In genomic region chr17:41785091-41785875, GRCh38 we compare ENCODE assay signal across 8 cellular contexts. TPM values are rescaled to one million over a fixed set of nuclear protein-coding genes. Genes with fewer than 3 reads are reported as not detected.
A peak's percentile ranks its signal among the peaks of the same experiment; 100 is the strongest.
DNase-seq lines count a peak whose midpoint lies in the region; ATAC-seq, FAIRE-seq and TF ChIP-seq lines count a peak whose summit lies in the region.

No MANE protein-coding gene starts in this region.

- H3K4me1 ChIP-seq in lung (ENCODE audit: control insufficient read depth in 2 of 2, insufficient read depth in 2 of 2, low read length in 2 of 2) (peaks cover 15 to 29% of the 10 kb centered on the region in 2 donors), urinary bladder (ENCODE audit: insufficient read depth) (no peaks in the 10 kb centered on the region)

- intact Hi-C loops in Right ventricle myocardium inferior (cut with DNase I) (no loop called here), left ventricle myocardium superior (cut with micrococcal nuclease) (no loop called here)

- no peaks in the 10 kb centered on the region for H3K27me3 ChIP-seq in lung (ENCODE audit: control insufficient read depth, insufficient read depth)

- no peak for FAIRE-seq in GM12892 (lab: Jason Lieb, UNC)

- H3K4me1 Mint-ChIP-seq in chondrocyte (ENCODE audit: low read depth) = peaks cover 23% of the 10 kb centered on the region

- no peaks in the 10 kb centered on the region for H3K27me3 Mint-ChIP-seq in chondrocyte (ENCODE audit: low read depth)

- 3 to 5% methylated on average over 14 of the region's 14 CpGs for WGBS in lung, 2 donors
- WGBS in urinary bladder = 33% methylated on average over 14 of the region's 14 CpGs

- H3K27ac ChIP-seq in lung (ENCODE audit: low read depth in 1 of 2, low read length in 1 of 2) (peak overlapping the region; percentile 94 to 95), urinary bladder (ENCODE audit: low read depth) (peak overlapping the region; percentile 83)

- H3K36me3 Mint-ChIP-seq in chondrocyte (ENCODE audit: low read depth) = peaks cover 2% of the 10 kb centered on the region

- no peaks in the 10 kb centered on the region for H3K9me3 Mint-ChIP-seq in chondrocyte (ENCODE audit: low read depth)

- TF ChIP-seq CTCF in chondrocyte (IDR thresholded peaks at IDR 0.05) (no peak), lung (IDR thresholded peaks at IDR 0.05; ENCODE audit: control extremely low read depth, extremely low read depth) (no peak)

- peak overlapping the region; percentile 57 for H3K4me3 Mint-ChIP-seq in chondrocyte (ENCODE audit: unreplicated experiment)

- no peak overlapping the region for H3K27ac Mint-ChIP-seq in chondrocyte (ENCODE audit: unreplicated experiment)

- DNase-seq in Right ventricle myocardium inferior (ENCODE audit: missing footprints) (peak; percentile 74), left ventricle myocardium superior (no peak), chondrocyte (ENCODE audit: low spot score) (no peak), lung (ENCODE audit: low spot score) (no peak), LoVo (ENCODE audit: low spot score) (no peak), GM12892 (ENCODE audit: insufficient read length) (no peak)
- no peak for DNase-seq in effector CD4-positive, alpha-beta T cell

- no peak for TF ChIP-seq POLR2A in GM12892 (IDR thresholded peaks at IDR 0.05; ENCODE audit: low read depth, low read length)

- ATAC-seq in Right ventricle myocardium inferior = no peak
- no peak for ATAC-seq in left ventricle myocardium superior
- ATAC-seq in lung (ENCODE audit: insufficient read depth, low FRiP score) = no peak

- H3K36me3 ChIP-seq in lung (ENCODE audit: control insufficient read depth in 2 of 2, insufficient read depth in 2 of 2, low read length in 2 of 2) (no peaks in the 10 kb centered on the region), urinary bladder (ENCODE audit: insufficient read depth) (no peaks in the 10 kb centered on the region)

- no peaks in the 10 kb centered on the region for H3K9me3 ChIP-seq in lung (ENCODE audit: control insufficient read depth in 2 of 2, insufficient read depth in 1 of 2, low read length in 1 of 2)

- H3K4me3 ChIP-seq in lung (peak overlapping the region; percentile 71), urinary bladder (ENCODE audit: low read depth, low read length) (peak overlapping the region; percentile 66)

RNA-seq across cellular contexts. Expression of gene JUP, which starts 1.2 kb away (rescaled TPM):
- total RNA-seq in Right ventricle myocardium inferior = 192 TPM
- 217 TPM for total RNA-seq in left ventricle myocardium superior
- total RNA-seq in chondrocyte = 8.1 to 22.0 TPM (median 18.8 TPM) in 3 replicates
- total RNA-seq in lung = 100 to 1,000 TPM; 118 to 150 TPM
- 10 to 100 TPM; 60.9 to 83.6 TPM for polyA plus RNA-seq in lung
- 51.4 TPM for total RNA-seq in urinary bladder
- polyA plus RNA-seq in urinary bladder = 53.8 TPM
- 2.3 TPM for polyA plus RNA-seq in GM12892 (2012; ENCODE audit: missing spikeins)

RNA-seq across cellular contexts. Expression of gene P3H4, which starts 26.5 kb away (rescaled TPM):
- total RNA-seq in Right ventricle myocardium inferior (7.8 TPM), left ventricle myocardium superior (7.0 TPM), chondrocyte (83.8 to 109 TPM (median 84.8 TPM) in 3 replicates), lung (10 to 100 TPM; 12.3 to 13.2 TPM), urinary bladder (32.1 TPM)
- polyA plus RNA-seq in lung (1 to 10 TPM; 6.8 to 9.6 TPM), urinary bladder (11.5 TPM)
- 0.19 TPM for polyA plus RNA-seq in GM12892 (2012; ENCODE audit: missing spikeins)

RNA-seq across cellular contexts. Expression of gene FKBP10, which starts 27.5 kb away (rescaled TPM):
- total RNA-seq in Right ventricle myocardium inferior = 11.7 TPM
- total RNA-seq in left ventricle myocardium superior = 10.2 TPM
- total RNA-seq in chondrocyte = 557 to 584 TPM (median 567 TPM) in 3 replicates
- total RNA-seq in lung = 10 to 100 TPM; 53.2 to 64.4 TPM
- polyA plus RNA-seq in lung = 10 to 100 TPM; 32.6 to 43.3 TPM
- total RNA-seq in urinary bladder = 166 TPM
- polyA plus RNA-seq in urinary bladder = 84.5 TPM
- 2.7 TPM for polyA plus RNA-seq in GM12892 (2012; ENCODE audit: missing spikeins)

RNA-seq across cellular contexts. Expression of gene NT5C3B, which starts 50.7 kb away (rescaled TPM):
- total RNA-seq in Right ventricle myocardium inferior (18.1 TPM), left ventricle myocardium superior (19.3 TPM), chondrocyte (39.8 to 52.4 TPM (median 47.8 TPM) in 3 replicates), lung (10 to 100 TPM; 36.5 to 39.4 TPM), urinary bladder (40.8 TPM)
- polyA plus RNA-seq in lung (10 to 100 TPM; 34.9 to 68.5 TPM), urinary bladder (67.9 TPM)
- polyA plus RNA-seq in GM12892 (2012; ENCODE audit: missing spikeins) = 36.0 TPM

RNA-seq across cellular contexts. Expression of gene HAP1, which starts 50.8 kb away (rescaled TPM):
- 0.14 TPM for total RNA-seq in Right ventricle myocardium inferior
- not detected for total RNA-seq in left ventricle myocardium superior
- not detected in 3 replicates for total RNA-seq in chondrocyte
- under 1 TPM; 0.21 to 0.26 TPM for total RNA-seq in lung
- polyA plus RNA-seq in lung = under 1 TPM; 0.07 to 0.57 TPM
- total RNA-seq in urinary bladder = not detected
- 0.27 TPM for polyA plus RNA-seq in urinary bladder
- polyA plus RNA-seq in GM12892 (2012; ENCODE audit: missing spikeins) = not detected
